6 cellular contexts compared by ENCODE assay signal in the genomic region with DNA sequence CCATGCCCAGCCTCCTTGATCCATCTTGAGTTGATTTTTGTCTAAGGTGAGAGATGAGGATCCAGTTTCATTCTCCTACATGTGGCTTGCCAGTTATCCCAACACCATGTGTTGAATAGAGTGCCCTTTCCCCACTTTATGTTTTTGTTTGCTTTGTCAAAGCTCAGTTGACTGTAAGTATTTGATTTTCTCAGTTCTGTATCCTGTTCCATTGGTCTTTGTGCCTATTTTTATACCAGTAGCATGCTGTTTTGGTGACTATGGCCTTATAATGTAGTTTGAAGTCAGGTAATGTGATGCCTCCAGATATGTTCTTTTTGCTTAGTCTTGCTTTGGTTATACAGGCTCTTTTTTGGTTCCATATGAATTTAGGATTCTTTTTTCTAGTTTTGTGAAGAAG. TPM values are rescaled to one million over a fixed set of nuclear protein-coding genes. Genes with fewer than 3 reads are reported as not detected.
DNase-seq lines count a peak whose midpoint lies in the region; ATAC-seq, FAIRE-seq and TF ChIP-seq lines count a peak whose summit lies in the region.
"Not testable (repeated sequence)": the region's sequence is repeated elsewhere in the genome, so short reads cannot be mapped to it uniquely, and the experiment has no call there.
"Had no signal": no experiment of that assay in that cellular context is flagged by ENCODE, and none has a peak within 500 bp of the region (broad histone marks: within the 10 kb centered on the region; RNA-seq: fewer than 3 reads in every experiment).

No MANE protein-coding gene starts in this region.

- not testable (repeated sequence) for H3K4me3 Mint-ChIP-seq in activated CD8-positive, alpha-beta T cell treated with anti-CD3 and anti-CD28 coated beads for 36 hours; activated naive CD8-positive, alpha-beta T cell; activated naive CD8-positive, alpha-beta T cell treated with anti-CD3 and anti-CD28 coated beads, Interleukin-2, amount 50 U/mL, for 24 hours; progenitor cell of endocrine pancreas (ENCODE audit: low read depth)

- H4K20me1 ChIP-seq in HepG2 (ENCODE audit: insufficient read depth, low read length), result not testable (repeated sequence)

- H3K36me3 Mint-ChIP-seq in activated CD8-positive, alpha-beta T cell treated with anti-CD3 and anti-CD28 coated beads for 36 hours (ENCODE audit: low read depth), result peaks cover 87% of the 10 kb centered on the region
- H3K36me3 Mint-ChIP-seq in activated naive CD8-positive, alpha-beta T cell, result peaks cover 52% of the 10 kb centered on the region
- peaks cover 72% of the 10 kb centered on the region for H3K36me3 Mint-ChIP-seq in activated naive CD8-positive, alpha-beta T cell treated with anti-CD3 and anti-CD28 coated beads, Interleukin-2, amount 50 U/mL, for 24 hours (ENCODE audit: low read depth)
- H3K36me3 Mint-ChIP-seq in progenitor cell of endocrine pancreas (ENCODE audit: insufficient read depth), result peaks cover 88% of the 10 kb centered on the region

- not testable (repeated sequence) for BruUV-seq in HepG2 (replicated peaks; lab: Mats Ljungman, UMichigan)

- H3K4me1 ChIP-seq in HepG2 (ENCODE audit: insufficient read depth, low read length), result peaks cover 42% of the 10 kb centered on the region

- not testable (repeated sequence) for H3K27me3 ChIP-seq in HepG2 (ENCODE audit: control insufficient read depth in 1 of 2, insufficient read depth in 2 of 2, low read length in 2 of 2)

- TF ChIP-seq CTCF in activated CD8-positive, alpha-beta T cell treated with anti-CD3 and anti-CD28 coated beads for 36 hours (IDR thresholded peaks at IDR 0.05); HepG2 (CRISPR knock-in tag; IDR thresholded peaks at IDR 0.05); progenitor cell of endocrine pancreas (IDR thresholded peaks at IDR 0.05; ENCODE audit: unreplicated experiment): not testable (repeated sequence)

- FAIRE-seq in HepG2 (lab: Jason Lieb, UNC), result not testable (repeated sequence)

- peaks cover 6 to 15% of the 10 kb centered on the region in 2 experiments; a peak in 4 of 5 replicates for H3K36me3 ChIP-seq in HepG2 (replicated peaks in 1 of 2; ENCODE audit: control insufficient read depth in 1 of 2, insufficient read depth in 2 of 2, low read length in 2 of 2)

- H3K9me3 ChIP-seq in HepG2 (ENCODE audit: low read length), result peaks cover 47% of the 10 kb centered on the region

- intact Hi-C loops in activated CD8-positive, alpha-beta T cell treated with anti-CD3 and anti-CD28 coated beads for 36 hours (cut with micrococcal nuclease); HepG2 (cut with micrococcal nuclease; ENCODE audit: unreplicated experiment): not testable (repeated sequence)

- peaks cover 86% of the 10 kb centered on the region for H3K79me2 ChIP-seq in HepG2 (ENCODE audit: insufficient read depth, low read length)

- H3K27ac ChIP-seq in HepG2 (ENCODE audit: extremely low read length, insufficient read depth, low read length), result not testable (repeated sequence)

- H3K4me2 ChIP-seq in HepG2 (ENCODE audit: low read depth, low read length), result not testable (repeated sequence)

- peaks cover 11% of the 10 kb centered on the region for H3K4me1 Mint-ChIP-seq in activated CD8-positive, alpha-beta T cell treated with anti-CD3 and anti-CD28 coated beads for 36 hours (ENCODE audit: low read depth)
- H3K4me1 Mint-ChIP-seq in activated naive CD8-positive, alpha-beta T cell (ENCODE audit: low read depth), result peaks cover 10% of the 10 kb centered on the region
- H3K4me1 Mint-ChIP-seq in activated naive CD8-positive, alpha-beta T cell treated with anti-CD3 and anti-CD28 coated beads, Interleukin-2, amount 50 U/mL, for 24 hours; progenitor cell of endocrine pancreas (ENCODE audit: low read depth): not testable (repeated sequence)

- CTCF ChIA-PET in activated CD8-positive, alpha-beta T cell treated with anti-CD3 and anti-CD28 coated beads for 36 hours (lab: Charles Lee); HepG2 (lab: Yijun Ruan, JAX; ENCODE audit: low intra/inter-chr PET ratio, low total read pairs): not testable (repeated sequence)

- POLR2A ChIA-PET in activated CD8-positive, alpha-beta T cell treated with anti-CD3 and anti-CD28 coated beads for 36 hours (lab: Charles Lee); HepG2 (lab: Yijun Ruan, JAX): not testable (repeated sequence)

- H3K9me3 Mint-ChIP-seq in activated CD8-positive, alpha-beta T cell treated with anti-CD3 and anti-CD28 coated beads for 36 hours, result peaks cover 67% of the 10 kb centered on the region
- H3K9me3 Mint-ChIP-seq in activated naive CD8-positive, alpha-beta T cell (ENCODE audit: low read depth), result peaks cover 28% of the 10 kb centered on the region
- peaks cover 71% of the 10 kb centered on the region for H3K9me3 Mint-ChIP-seq in activated naive CD8-positive, alpha-beta T cell treated with anti-CD3 and anti-CD28 coated beads, Interleukin-2, amount 50 U/mL, for 24 hours
- H3K9me3 Mint-ChIP-seq in progenitor cell of endocrine pancreas (ENCODE audit: low read depth), result peaks cover 79% of the 10 kb centered on the region

- not testable (repeated sequence) for ATAC-seq in activated CD8-positive, alpha-beta T cell treated with anti-CD3 and anti-CD28 coated beads for 36 hours; activated naive CD8-positive, alpha-beta T cell treated with anti-CD3 and anti-CD28 coated beads, Interleukin-2, amount 50 U/mL, for 24 hours; HepG2

- H3K9ac ChIP-seq in HepG2 (ENCODE audit: insufficient read depth, low read depth, low read length), result not testable (repeated sequence)

- TF ChIP-seq RAD21 in HepG2 (CRISPR knock-in tag; IDR thresholded peaks at IDR 0.05), result not testable (repeated sequence)

- TF ChIP-seq EP300 in HepG2 (IDR thresholded peaks at IDR 0.05; ENCODE audit: low read depth in 2 of 2, low read length in 2 of 2); HepG2 (CRISPR knock-in tag; IDR thresholded peaks at IDR 0.05; ENCODE audit: borderline replicate concordance): not testable (repeated sequence)

- not testable (repeated sequence) for DNase-seq in activated CD8-positive, alpha-beta T cell treated with anti-CD3 and anti-CD28 coated beads for 36 hours; activated naive CD8-positive, alpha-beta T cell treated with anti-CD3 and anti-CD28 coated beads, Interleukin-2, amount 50 U/mL, for 24 hours; HepG2 (ENCODE audit: low spot score); progenitor cell of endocrine pancreas (ENCODE audit: low spot score, unreplicated experiment)

- H3K27me3 Mint-ChIP-seq in activated CD8-positive, alpha-beta T cell treated with anti-CD3 and anti-CD28 coated beads for 36 hours; activated naive CD8-positive, alpha-beta T cell; activated naive CD8-positive, alpha-beta T cell treated with anti-CD3 and anti-CD28 coated beads, Interleukin-2, amount 50 U/mL, for 24 hours; progenitor cell of endocrine pancreas: not testable (repeated sequence)

- in situ Hi-C loops in HepG2 (cut with HindIII; ENCODE audit: extremely low pct_ligation_motif_present, low pct_unique_long_range_greater_than_20kb), result not testable (repeated sequence)

- H2AFZ ChIP-seq in HepG2 (ENCODE audit: low read length), result not testable (repeated sequence)

- TF ChIP-seq POLR2A in HepG2 (IDR thresholded peaks at IDR 0.05; ENCODE audit: insufficient read depth in 1 of 2, low read depth in 2 of 2, low read length in 2 of 2), result not testable (repeated sequence)

- peak overlapping the region; percentile 11 for H3K27ac Mint-ChIP-seq in activated CD8-positive, alpha-beta T cell treated with anti-CD3 and anti-CD28 coated beads for 36 hours
- H3K27ac Mint-ChIP-seq in activated naive CD8-positive, alpha-beta T cell, result peak overlapping the region; percentile 4
- peak overlapping the region; percentile 55 for H3K27ac Mint-ChIP-seq in activated naive CD8-positive, alpha-beta T cell treated with anti-CD3 and anti-CD28 coated beads, Interleukin-2, amount 50 U/mL, for 24 hours
- H3K27ac Mint-ChIP-seq in progenitor cell of endocrine pancreas, result peak overlapping the region; percentile 78

- not testable (repeated sequence) for H3K4me3 ChIP-seq in HepG2 (replicated peaks in 1 of 3; ENCODE audit: insufficient read depth in 1 of 3, low read depth in 2 of 3, low read length in 3 of 3)

RNA-seq across cellular contexts. Expression of gene ATF7IP2, which starts 23.9 kb away (rescaled TPM):
- total RNA-seq in activated CD8-positive, alpha-beta T cell treated with anti-CD3 and anti-CD28 coated beads for 36 hours, result 10 to 100 TPM; 25.8 to 27.0 TPM
- 98.1 and 117 TPM in 2 replicates for total RNA-seq in HepG2 (2016; rRNA removed; fragmentation: Illumina TruSeq; extraction: Trizol)
- 101 and 109 TPM in 2 replicates for total RNA-seq in HepG2 (2016; cell fraction: cytosol; rRNA removed; fragmentation: Illumina TruSeq; extraction: Trizol; ENCODE audit: low read depth)
- 106 and 115 TPM in 2 replicates for total RNA-seq in HepG2 (2016; cell fraction: insoluble cytoplasmic fraction; rRNA removed; fragmentation: Illumina TruSeq; extraction: Trizol)
- 107 and 129 TPM in 2 replicates for total RNA-seq in HepG2 (2016; cell fraction: membrane; rRNA removed; fragmentation: Illumina TruSeq; extraction: Trizol)
- 161 and 171 TPM in 2 replicates for total RNA-seq in HepG2 (2016; cell fraction: nucleus; rRNA removed; fragmentation: Illumina TruSeq; extraction: Trizol)
- 128 and 217 TPM in 2 replicates for polyA plus RNA-seq in HepG2 (2011; rRNA removed)
- 62.4 and 72.6 TPM in 2 replicates for polyA plus RNA-seq in HepG2 (2011; cell fraction: cytosol; rRNA removed)
- 208 and 219 TPM in 2 replicates for polyA plus RNA-seq in HepG2 (2011; cell fraction: nucleus; rRNA removed)
- polyA plus RNA-seq in HepG2 (2012), result 35.1 and 53.6 TPM in 2 replicates
- 30.6 and 34.0 TPM in 2 replicates for polyA plus RNA-seq in HepG2 (2016; cell fraction: cytosol; fragmentation: Illumina TruSeq; extraction: Trizol; ENCODE audit: low read depth)
- 100 and 111 TPM in 2 replicates for polyA plus RNA-seq in HepG2 (2016; cell fraction: insoluble cytoplasmic fraction; fragmentation: Illumina TruSeq; extraction: Trizol; ENCODE audit: low read depth)
- 46.8 and 54.0 TPM in 2 replicates for polyA plus RNA-seq in HepG2 (2016; cell fraction: membrane; fragmentation: Illumina TruSeq; extraction: Trizol; ENCODE audit: low read depth)
- polyA plus RNA-seq in HepG2 (2016; cell fraction: nucleus; fragmentation: Illumina TruSeq; extraction: Trizol; ENCODE audit: insufficient read depth, low read depth), result 251 and 257 TPM in 2 replicates
- 0.33 and 64.9 TPM in 2 replicates for polyA minus RNA-seq in HepG2 (2011; rRNA and poly(A)+ RNA removed; ENCODE audit: low replicate concordance)
- polyA minus RNA-seq in HepG2 (2011; cell fraction: cytosol; rRNA and poly(A)+ RNA removed), result 15.6 and 16.1 TPM in 2 replicates
- 264 and 280 TPM in 2 replicates for polyA minus RNA-seq in HepG2 (2011; cell fraction: nucleus; rRNA and poly(A)+ RNA removed)
- total RNA-seq in progenitor cell of endocrine pancreas, result 80.7 and 83.0 TPM in 2 replicates
- total RNA-seq: A172 had no signal

Comparison
In these comparisons a context has a peak if more than half of its experiments do, and no peak if none do; other contexts are left out.
1. H3K27ac Mint-ChIP-seq: peak in every context shown above with its lines; median percentile 78 in progenitor cell of endocrine pancreas; 55 in activated naive CD8-positive, alpha-beta T cell treated with anti-CD3 and anti-CD28 coated beads, Interleukin-2, amount 50 U/mL, for 24 hours; 11 in activated CD8-positive, alpha-beta T cell treated with anti-CD3 and anti-CD28 coated beads for 36 hours; 4 in activated naive CD8-positive, alpha-beta T cell.